11 cellular contexts compared by ENCODE assay signal in genomic region chr10:127148933-127149220, GRCh38. TPM values are rescaled to one million over a fixed set of nuclear protein-coding genes. Genes with fewer than 3 reads are reported as not detected.
A peak's percentile ranks its signal among the peaks of the same experiment; 100 is the strongest.
DNase-seq lines count a peak whose midpoint lies in the region; ATAC-seq and TF ChIP-seq lines count a peak whose summit lies in the region.
"Had no signal": no experiment of that assay in that cellular context is flagged by ENCODE, and none has a peak within 500 bp of the region (broad histone marks: within the 10 kb centered on the region; RNA-seq: fewer than 3 reads in every experiment).

No MANE protein-coding gene starts in this region.

- no peak overlapping the region for H2AFZ ChIP-seq in hepatocyte

- DNase-seq in AG20443 (ENCODE audit: low spot score) (peak; percentile 73), LHCN-M2 (ENCODE audit: low read depth) (peak; percentile 91), astrocyte of the cerebellum (ENCODE audit: low read depth) (peak; percentile 41), kidney glomerular epithelial cell (lab: John Stamatoyannopoulos, UW) (peak; percentile 38), NCI-H1105 treated with DMSO at 0.1 percent for 48 hours (lab: John Stamatoyannopoulos, UW) (no peak), hepatocyte (ENCODE audit: low spot score) (no peak)
- DNase-seq in stimulated activated CD4-positive, alpha-beta T cell treated with anti-CD3 and anti-CD28 coated beads, Interleukin-4, amount 100 ng/mL, for 1 hour = no peak
- DNase-seq: CD8-positive, alpha-beta T cell; Karpas-422 had no signal

- H3K4me2 ChIP-seq in hepatocyte = no peak overlapping the region

- H3K79me2 ChIP-seq in hepatocyte = no peaks in the 10 kb centered on the region

- H3K4me1 ChIP-seq in hepatocyte (ENCODE audit: insufficient read depth) = no peaks in the 10 kb centered on the region

- no peaks in the 10 kb centered on the region for H4K20me1 ChIP-seq in hepatocyte (ENCODE audit: insufficient read depth, poor library complexity, severe bottlenecking)

- no peaks in the 10 kb centered on the region for H3K9me2 ChIP-seq in hepatocyte (replicated peaks; ENCODE audit: insufficient read depth)

- H3K36me3 ChIP-seq in hepatocyte (replicated peaks; ENCODE audit: insufficient read depth, low read depth) = no peaks in the 10 kb centered on the region

- H3K4me3 ChIP-seq in astrocyte of the cerebellum (ENCODE audit: low read depth, low read length) (no peak overlapping the region), hepatocyte (no peak overlapping the region)

- no peaks in the 10 kb centered on the region for H3K27me3 ChIP-seq in hepatocyte

- WGBS in hepatocyte (ENCODE audit: low lambda C conversion rate, missing lambda C conversion rate) = 88% methylated on average over 2 of the region's 2 CpGs

- in situ Hi-C loops in astrocyte of the cerebellum (cut with HindIII; ENCODE audit: low sequenced_read_pairs) = no loop called here

- H3K9me3 ChIP-seq in hepatocyte (ENCODE audit: low read depth) = no peaks in the 10 kb centered on the region

- no peak overlapping the region for H3K27ac ChIP-seq in hepatocyte

- TF ChIP-seq CTCF in astrocyte of the cerebellum (IDR thresholded peaks at IDR 0.05; ENCODE audit: low read depth, low read length, missing control alignments) = no peak
- no peak for TF ChIP-seq CTCF in hepatocyte (IDR thresholded peaks at IDR 0.05; ENCODE audit: poor library complexity)

- ATAC-seq in GM21576 (IDR thresholded peaks at IDR 0.05; ENCODE audit: unreplicated experiment) = no peak
- ATAC-seq: CD8-positive, alpha-beta T cell had no signal

RNA-seq across cellular contexts. Expression of gene INSYN2A, which starts 47.5 kb away (rescaled TPM):
- total RNA-seq in LHCN-M2 (2014; rRNA removed) (1.7 and 3.3 TPM in 2 replicates), hepatocyte (0.48 and 0.97 TPM in 2 replicates)
- 0.26 TPM for polyA plus RNA-seq in LHCN-M2 (2012)
- polyA plus RNA-seq in hepatocyte = 0.77 and 1.7 TPM in 2 replicates
- total RNA-seq: CD8-positive, alpha-beta T cell; liver had no signal

Comparison
In these comparisons a context has a peak if more than half of its experiments do, and no peak if none do; other contexts are left out.
1. DNase-seq: peak in AG20443 (single experiment), LHCN-M2 (single experiment), astrocyte of the cerebellum (single experiment) and kidney glomerular epithelial cell (single experiment); none in stimulated activated CD4-positive, alpha-beta T cell treated with anti-CD3 and anti-CD28 coated beads, Interleukin-4, amount 100 ng/mL, for 1 hour (single experiment), NCI-H1105 treated with DMSO at 0.1 percent for 48 hours (single experiment) and hepatocyte (single experiment).